13 cellular contexts compared by ENCODE assay signal in the genomic region with DNA sequence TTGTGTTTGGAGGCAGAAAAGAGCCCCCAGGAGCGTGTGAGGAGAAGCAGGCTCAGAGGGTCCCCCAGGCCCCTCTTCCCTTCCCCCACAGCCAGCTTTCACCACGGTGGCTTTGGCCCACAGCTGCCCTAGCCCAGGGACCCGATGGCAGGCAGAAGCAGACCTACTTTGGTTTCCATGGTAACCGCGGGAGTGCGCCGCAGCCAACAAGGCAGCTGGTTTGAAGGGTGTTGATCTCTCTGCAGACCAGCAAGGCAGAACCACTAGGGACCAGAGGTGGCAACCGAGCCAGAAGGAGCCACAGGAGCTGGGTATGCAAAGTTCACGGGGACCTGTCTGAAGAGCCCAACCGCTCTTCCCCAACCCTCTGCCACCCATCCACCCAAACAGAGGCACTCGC.
DNase-seq lines count a peak whose midpoint lies in the region; ATAC-seq and TF ChIP-seq lines count a peak whose summit lies in the region.
"Had no signal": no experiment of that assay in that cellular context is flagged by ENCODE, and none has a peak within 500 bp of the region (broad histone marks: within the 10 kb centered on the region; RNA-seq: fewer than 3 reads in every experiment).

No MANE protein-coding gene starts in this region.

- no peak overlapping the region for H3K4me3 ChIP-seq in PC-9
- H3K4me3 ChIP-seq: esophagus muscularis mucosa, upper lobe of left lung had no signal

- no peak overlapping the region for H3K4me3 Mint-ChIP-seq in T-helper 17 cell

- H3K27ac Mint-ChIP-seq in T-helper 17 cell = peak overlapping the region; percentile 86

- H3K4me2 ChIP-seq in PC-9 = no peak overlapping the region

- CTCF ChIA-PET in PC-9 (lab: Charles Lee) = no interaction called here

- POLR2A ChIA-PET in PC-9 (lab: Charles Lee; ENCODE audit: unreplicated experiment) = no interaction called here

- H3K9me2 ChIP-seq in PC-9 (ENCODE audit: insufficient read depth) = no peaks in the 10 kb centered on the region

- TF ChIP-seq CTCF in PC-9 (conservative IDR thresholded peaks at IDR 0.05) = no peak

- BruUV-seq in PC-9 (replicated peaks; lab: Mats Ljungman, UMichigan) = no TSS peak

- no peaks in the 10 kb centered on the region for H3K79me2 ChIP-seq in PC-9 (ENCODE audit: low read depth)

- DNase-seq in DMS 273 (lab: John Stamatoyannopoulos, UW; ENCODE audit: unreplicated experiment) = peak; percentile 85
- DNase-seq in NCI-H146 treated with DMSO at 0.1 percent for 48 hours (lab: John Stamatoyannopoulos, UW; ENCODE audit: unreplicated experiment) = peak; percentile 56
- DNase-seq in T-helper 17 cell = no peak
- peak; percentile 69 for DNase-seq in mesenteric fat pad (ENCODE audit: low spot score)
- no peak for DNase-seq in GOT3 (lab: John Stamatoyannopoulos, UW)
- no peak for DNase-seq in PC-9
- DNase-seq: Calu3; stimulated activated CD4-positive, alpha-beta T cell treated with anti-CD3 and anti-CD28 coated beads, Interleukin-1b, Interleukin-23, amount 100 ng/mL, for 48 hours; upper lobe of left lung had no signal

- peaks cover 16% of the 10 kb centered on the region for H3K27me3 Mint-ChIP-seq in T-helper 17 cell

- H2AFZ ChIP-seq in PC-9 = no peak overlapping the region

- peaks cover 50% of the 10 kb centered on the region for H3K27me3 ChIP-seq in PC-9 (ENCODE audit: insufficient read depth, low read depth)
- H3K27me3 ChIP-seq: upper lobe of left lung had no signal

- no peaks in the 10 kb centered on the region for H3K36me3 Mint-ChIP-seq in T-helper 17 cell (ENCODE audit: low read depth)

- H3K27ac ChIP-seq in PC-9 = no peak overlapping the region
- H3K27ac ChIP-seq: esophagus muscularis mucosa, upper lobe of left lung, VCaP had no signal

- H3K9me3 ChIP-seq in T-helper 17 cell (ENCODE audit: control insufficient read depth, low read length, poor library complexity, severe bottlenecking) (no peaks in the 10 kb centered on the region), PC-9 (ENCODE audit: insufficient read depth, low read depth) (no peaks in the 10 kb centered on the region)
- H3K9me3 ChIP-seq: esophagus muscularis mucosa, upper lobe of left lung had no signal

- H3K4me1 Mint-ChIP-seq in T-helper 17 cell = peaks cover 2% of the 10 kb centered on the region

- ATAC-seq in T-helper 17 cell = peak; percentile 46
- no peak for ATAC-seq in HG02759 (IDR thresholded peaks at IDR 0.05; ENCODE audit: unreplicated experiment)
- ATAC-seq in HG03095 (IDR thresholded peaks at IDR 0.05; ENCODE audit: unreplicated experiment) = no peak

- no peaks in the 10 kb centered on the region for H3F3A ChIP-seq in PC-9 (ENCODE audit: insufficient read depth, low read depth)

- intact Hi-C loops in PC-9 (cut with micrococcal nuclease; ENCODE audit: unreplicated experiment) = no loop called here

- no peaks in the 10 kb centered on the region for H4K20me1 ChIP-seq in PC-9 (ENCODE audit: insufficient read depth)

- H3K36me3 ChIP-seq in PC-9 (ENCODE audit: low read depth) = no peaks in the 10 kb centered on the region
- H3K36me3 ChIP-seq: esophagus muscularis mucosa, upper lobe of left lung had no signal

- no peaks in the 10 kb centered on the region for H3K4me1 ChIP-seq in PC-9 (replicated peaks; ENCODE audit: insufficient read depth)
- H3K4me1 ChIP-seq: esophagus muscularis mucosa had no signal

Comparison
In these comparisons a context has a peak if more than half of its experiments do, and no peak if none do; other contexts are left out.
1. DNase-seq: peak in DMS 273 (single experiment), NCI-H146 treated with DMSO at 0.1 percent for 48 hours (single experiment) and mesenteric fat pad (single experiment); none in T-helper 17 cell (0 of 3), GOT3 (single experiment) and PC-9 (0 of 2).